ENCODE assay signal across 8 cellular contexts in the genomic region with DNA sequence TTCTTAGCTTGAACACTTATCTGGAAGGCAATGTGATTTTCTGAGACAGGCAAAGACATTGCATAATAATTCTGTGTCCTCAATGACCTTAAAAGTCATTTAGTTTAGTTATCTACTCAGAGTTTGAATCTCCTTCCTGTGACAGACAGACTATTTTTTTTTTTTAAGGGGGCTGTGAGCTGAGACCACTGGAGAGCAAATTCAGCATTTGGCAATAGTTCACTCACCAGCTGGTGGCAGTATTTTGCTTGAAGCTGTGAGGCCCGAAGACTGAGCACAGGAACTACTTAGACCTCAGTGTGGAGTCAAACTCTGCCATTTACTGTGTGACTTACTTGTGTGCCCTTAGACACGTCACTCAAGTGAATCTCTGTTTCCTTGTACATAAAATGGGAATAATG. TPM values are rescaled to one million over a fixed set of nuclear protein-coding genes. Genes with fewer than 3 reads are reported as not detected.
DNase-seq lines count a peak whose midpoint lies in the region; ATAC-seq and TF ChIP-seq lines count a peak whose summit lies in the region.

No MANE protein-coding gene starts in this region.

- intact Hi-C loops in OCI-LY7 (cut with micrococcal nuclease; ENCODE audit: unreplicated experiment) = loop anchor here (2.0 kb wide), 1 partner anchor 109 kb away; no protein-coding TSS in a partner anchor

- ATAC-seq in HG03565 (IDR thresholded peaks at IDR 0.05; ENCODE audit: unreplicated experiment) = peak; percentile 54
- no peak for ATAC-seq in HG03175 (IDR thresholded peaks at IDR 0.05; ENCODE audit: unreplicated experiment)
- no peak for ATAC-seq in activated T-helper 17 cell treated with anti-CD3 and anti-CD28 coated beads, Interleukin-2, amount 50 U/mL, for 72 hours (replicated peaks)

- H3K27me3 ChIP-seq in osteoblast (ENCODE audit: insufficient read depth, low read length) = peaks cover 17% of the 10 kb centered on the region

- no peaks in the 10 kb centered on the region for H3K79me2 ChIP-seq in OCI-LY7 (ENCODE audit: insufficient read depth, low read depth, low read length)
- H3K79me2 ChIP-seq in osteoblast (ENCODE audit: insufficient read depth, low read length) = no peaks in the 10 kb centered on the region

- H3K4me1 ChIP-seq in OCI-LY7 (ENCODE audit: insufficient read depth, low read length, poor library complexity, severe bottlenecking) = no peaks in the 10 kb centered on the region
- no peaks in the 10 kb centered on the region for H3K4me1 ChIP-seq in osteoblast (ENCODE audit: insufficient read depth, low read length)

- no peak overlapping the region for H3K4me2 ChIP-seq in OCI-LY7 (ENCODE audit: low read length)
- no peak overlapping the region for H3K4me2 ChIP-seq in osteoblast (ENCODE audit: insufficient read depth, low read length)

- H4K20me1 ChIP-seq in OCI-LY7 (ENCODE audit: insufficient read depth, low read length) (no peaks in the 10 kb centered on the region), osteoblast (ENCODE audit: insufficient read depth, low read length) (no peaks in the 10 kb centered on the region)

- CTCF ChIA-PET in OCI-LY7 (lab: Charles Lee; ENCODE audit: unreplicated experiment) = interaction anchor here (2.2 kb wide), 1 partner anchor 225 kb away, joined by 7 read pairs; no protein-coding TSS in a partner anchor

- H3K4me3 ChIP-seq in OCI-LY7 (ENCODE audit: low read depth, low read length, poor library complexity, severe bottlenecking) = no peak overlapping the region
- no peak overlapping the region for H3K4me3 ChIP-seq in epithelial cell of proximal tubule (ENCODE audit: low read depth, low read length)
- H3K4me3 ChIP-seq in osteoblast (ENCODE audit: insufficient read depth, low read length) = no peak overlapping the region

- no peak overlapping the region for H3K27ac Mint-ChIP-seq in activated T-helper 17 cell treated with anti-CD3 and anti-CD28 coated beads, Interleukin-2, amount 50 U/mL, for 72 hours

- no peaks in the 10 kb centered on the region for H3K36me3 ChIP-seq in OCI-LY7 (ENCODE audit: insufficient read depth, low read length)
- H3K36me3 ChIP-seq in osteoblast (ENCODE audit: insufficient read depth, low read length) = no peaks in the 10 kb centered on the region

- no peaks in the 10 kb centered on the region for H3K4me1 Mint-ChIP-seq in activated T-helper 17 cell treated with anti-CD3 and anti-CD28 coated beads, Interleukin-2, amount 50 U/mL, for 72 hours

- peak; percentile 9 for DNase-seq in activated CD4-positive, alpha-beta T cell treated with anti-CD3 and anti-CD28 coated beads for 48 hours
- no peak for DNase-seq in activated CD4-positive, alpha-beta T cell treated with anti-CD3 and anti-CD28 coated beads for 4 hours
- DNase-seq in OCI-LY7 (ENCODE audit: low spot score) = peak; percentile 65
- no peak for DNase-seq in epithelial cell of proximal tubule (ENCODE audit: low read depth)
- peak; percentile 25 for DNase-seq in osteoblast (ENCODE audit: insufficient read length, low spot score, missing footprints)

- H2AFZ ChIP-seq in OCI-LY7 (ENCODE audit: low read length) (no peak overlapping the region), osteoblast (ENCODE audit: low read length) (no peak overlapping the region)

- TF ChIP-seq CTCF in OCI-LY7 (conservative IDR thresholded peaks at IDR 0.05; ENCODE audit: low read length) (peak; percentile 84), epithelial cell of proximal tubule (conservative IDR thresholded peaks at IDR 0.05; ENCODE audit: low read depth, low read length) (peak; percentile 78), osteoblast (IDR thresholded peaks at IDR 0.05; ENCODE audit: extremely low read depth, low read depth, low read length) (peak; percentile 55)

- H3K27ac ChIP-seq in OCI-LY7 (ENCODE audit: low read depth, low read length, poor library complexity, severe bottlenecking) = no peak overlapping the region
- no peak overlapping the region for H3K27ac ChIP-seq in osteoblast (ENCODE audit: low read depth, low read length)

- H3K9me3 Mint-ChIP-seq in activated T-helper 17 cell treated with anti-CD3 and anti-CD28 coated beads, Interleukin-2, amount 50 U/mL, for 72 hours = no peaks in the 10 kb centered on the region

- no peaks in the 10 kb centered on the region for H3K9me2 ChIP-seq in OCI-LY7 (ENCODE audit: insufficient read depth, low read length)

- peaks cover 35% of the 10 kb centered on the region for H3K27me3 Mint-ChIP-seq in activated T-helper 17 cell treated with anti-CD3 and anti-CD28 coated beads, Interleukin-2, amount 50 U/mL, for 72 hours

- POLR2A ChIA-PET in OCI-LY7 (lab: Charles Lee) = interaction anchor here (0.7 to 1.0 kb wide), 4 partner anchors 12 to 234 kb away, joined by 3 to 5 read pairs (median 3); no protein-coding TSS in a partner anchor

- H3K4me3 Mint-ChIP-seq in activated T-helper 17 cell treated with anti-CD3 and anti-CD28 coated beads, Interleukin-2, amount 50 U/mL, for 72 hours = no peak overlapping the region

- no TSS peak for BruUV-seq in OCI-LY7 (replicated peaks; lab: Mats Ljungman, UMichigan)

- no peaks in the 10 kb centered on the region for H3K36me3 Mint-ChIP-seq in activated T-helper 17 cell treated with anti-CD3 and anti-CD28 coated beads, Interleukin-2, amount 50 U/mL, for 72 hours (ENCODE audit: low read depth)

- H3K9me3 ChIP-seq in OCI-LY7 (ENCODE audit: low read length) (no peaks in the 10 kb centered on the region), osteoblast (ENCODE audit: low read depth, low read length) (no peaks in the 10 kb centered on the region)

RNA-seq across cellular contexts. Expression of gene CPE, which starts 22.9 kb away (rescaled TPM):
- total RNA-seq in OCI-LY7 (2014; rRNA removed; shearing (Covaris generic)) = not detected in 2 replicates
- total RNA-seq in OCI-LY7 (2022) (not detected in 2 replicates), epithelial cell of proximal tubule (10.6 and 10.7 TPM in 2 replicates), osteoblast (6.9 and 8.5 TPM in 2 replicates)
- not detected for total RNA-seq in activated T-helper 17 cell treated with anti-CD3 and anti-CD28 coated beads, Interleukin-2, amount 50 U/mL, for 72 hours

RNA-seq across cellular contexts. Expression of gene MSMO1, which starts 28.4 kb away (rescaled TPM):
- 36.3 and 41.6 TPM in 2 replicates for total RNA-seq in OCI-LY7 (2014; rRNA removed; shearing (Covaris generic))
- total RNA-seq in OCI-LY7 (2022) = 88.0 and 91.5 TPM in 2 replicates
- total RNA-seq in epithelial cell of proximal tubule = 96.7 and 237 TPM in 2 replicates
- 238 and 290 TPM in 2 replicates for total RNA-seq in osteoblast
- total RNA-seq in activated T-helper 17 cell treated with anti-CD3 and anti-CD28 coated beads, Interleukin-2, amount 50 U/mL, for 72 hours = 10 to 100 TPM; 57.9 to 71.4 TPM

Comparison
In these comparisons a context has a peak if more than half of its experiments do, and no peak if none do; other contexts are left out.
1. DNase-seq: peak in activated CD4-positive, alpha-beta T cell treated with anti-CD3 and anti-CD28 coated beads for 48 hours (single experiment), OCI-LY7 (single experiment) and osteoblast (single experiment); none in activated CD4-positive, alpha-beta T cell treated with anti-CD3 and anti-CD28 coated beads for 4 hours (0 of 2) and epithelial cell of proximal tubule (single experiment).
2. Peak in every context shown above with its lines, with median percentiles within 50 percentile points of each other: CTCF ChIP-seq.